14 cellular contexts compared by ENCODE assay signal in genomic region chr1:53108646-53109580, GRCh38. TPM values are rescaled to one million over a fixed set of nuclear protein-coding genes. Genes with fewer than 3 reads are reported as not detected.
DNase-seq lines count a peak whose midpoint lies in the region; ATAC-seq and TF ChIP-seq lines count a peak whose summit lies in the region.
"Had no signal": no experiment of that assay in that cellular context is flagged by ENCODE, and none has a peak within 500 bp of the region (broad histone marks: within the 10 kb centered on the region; RNA-seq: fewer than 3 reads in every experiment).

No MANE protein-coding gene starts in this region.

- POLR2A ChIA-PET in HEK293 (lab: Yijun Ruan, JAX): interaction anchor here (1.3 kb wide), 1 partner anchor 37 kb away, joined by 3 read pairs; no protein-coding TSS in a partner anchor
- POLR2A ChIA-PET in activated CD8-positive, alpha-beta T cell treated with anti-CD3 and anti-CD28 coated beads, Interleukin-2, amount 10 ng/mL, durations not matched to agents 7 days and 5 days (lab: Charles Lee): interaction anchor here (0.6 kb wide), 1 partner anchor 87 kb away, joined by 3 read pairs; no protein-coding TSS in a partner anchor

- TF ChIP-seq CTCF in HEK293 (tag by site-specific recombination; IDR thresholded peaks at IDR 0.05) (no peak), chondrocyte (IDR thresholded peaks at IDR 0.05) (no peak), osteoblast (IDR thresholded peaks at IDR 0.05; ENCODE audit: extremely low read depth, low read depth, low read length) (no peak)

- H3K4me2 ChIP-seq in osteoblast (ENCODE audit: insufficient read depth, low read length): peak overlapping the region; percentile 22

- peaks cover 18% of the 10 kb centered on the region for H3K9me3 Mint-ChIP-seq in chondrocyte (ENCODE audit: low read depth)
- H3K9me3 Mint-ChIP-seq in activated CD8-positive, alpha-beta T cell treated with anti-CD3 and anti-CD28 coated beads, Interleukin-2, amount 10 ng/mL, durations not matched to agents 7 days and 5 days (ENCODE audit: insufficient read depth): no peaks in the 10 kb centered on the region
- H3K9me3 Mint-ChIP-seq: activated CD4-positive, alpha-beta memory T cell treated with anti-CD3 and anti-CD28 coated beads, Interleukin-2, amount 10 ng/mL, durations not matched to agents 7 days and 5 days; T-helper 1 cell treated with Interleukin-12 subunit alpha and Interleukin-12 subunit beta and Interleukin-4 antibody, amounts not matched to agents 30 μg/mL and 1 μg/mL, for 36 hours had no signal

- peak overlapping the region; percentile 82 for H3K27ac Mint-ChIP-seq in chondrocyte (ENCODE audit: unreplicated experiment)
- no peak overlapping the region for H3K27ac Mint-ChIP-seq in activated CD8-positive, alpha-beta T cell treated with anti-CD3 and anti-CD28 coated beads, Interleukin-2, amount 10 ng/mL, durations not matched to agents 7 days and 5 days
- H3K27ac Mint-ChIP-seq: activated CD4-positive, alpha-beta memory T cell treated with anti-CD3 and anti-CD28 coated beads, Interleukin-2, amount 10 ng/mL, durations not matched to agents 7 days and 5 days; CD4-positive, CD25-positive, alpha-beta regulatory T cell had no signal

- no peaks in the 10 kb centered on the region for H3K27me3 ChIP-seq in osteoblast (ENCODE audit: insufficient read depth, low read length)

- H4K20me1 ChIP-seq in osteoblast (ENCODE audit: insufficient read depth, low read length): no peaks in the 10 kb centered on the region

- no peaks in the 10 kb centered on the region for H3K79me2 ChIP-seq in osteoblast (ENCODE audit: insufficient read depth, low read length)

- no peaks in the 10 kb centered on the region for H3K36me3 ChIP-seq in HEK293 (ENCODE audit: control insufficient read depth in 2 of 2, insufficient read depth in 1 of 2, low read length in 2 of 2)
- no peaks in the 10 kb centered on the region for H3K36me3 ChIP-seq in osteoblast (ENCODE audit: insufficient read depth, low read length)

- H3K4me1 ChIP-seq in HEK293 (ENCODE audit: control insufficient read depth, insufficient read depth, low read length) (peaks cover 8% of the 10 kb centered on the region), osteoblast (ENCODE audit: insufficient read depth, low read length) (peaks cover 24% of the 10 kb centered on the region)

- CTCF ChIA-PET in HEK293 (lab: Yijun Ruan, JAX): interaction anchor here (0.8 kb wide), 1 partner anchor 73 kb away, joined by 3 read pairs; no protein-coding TSS in a partner anchor
- CTCF ChIA-PET in activated CD8-positive, alpha-beta T cell treated with anti-CD3 and anti-CD28 coated beads, Interleukin-2, amount 10 ng/mL, durations not matched to agents 7 days and 5 days (lab: Charles Lee): no interaction called here

- peaks cover 15% of the 10 kb centered on the region for H3K36me3 Mint-ChIP-seq in chondrocyte (ENCODE audit: low read depth)
- no peaks in the 10 kb centered on the region for H3K36me3 Mint-ChIP-seq in activated CD8-positive, alpha-beta T cell treated with anti-CD3 and anti-CD28 coated beads, Interleukin-2, amount 10 ng/mL, durations not matched to agents 7 days and 5 days (ENCODE audit: low read depth)
- H3K36me3 Mint-ChIP-seq: CD4-positive, CD25-positive, alpha-beta regulatory T cell had no signal

- H3K4me3 ChIP-seq in HEK293 (ENCODE audit: low read depth, low read length): no peak overlapping the region
- H3K4me3 ChIP-seq in osteoblast (ENCODE audit: insufficient read depth, low read length): no peak overlapping the region

- DNase-seq in AG08395 (ENCODE audit: low spot score) (peak; percentile 43), chondrocyte (ENCODE audit: low spot score) (no peak), osteoblast (ENCODE audit: insufficient read length, low spot score, missing footprints) (peak; percentile 96), NCI-H2107 treated with DMSO at 0.1 percent for 48 hours (lab: John Stamatoyannopoulos, UW; ENCODE audit: unreplicated experiment) (no peak)
- no peak for DNase-seq in activated CD8-positive, alpha-beta T cell treated with anti-CD3 and anti-CD28 coated beads, Interleukin-2, amount 10 ng/mL, durations not matched to agents 7 days and 5 days
- DNase-seq: activated CD4-positive, alpha-beta memory T cell treated with anti-CD3 and anti-CD28 coated beads, Interleukin-2, amount 10 ng/mL, durations not matched to agents 7 days and 5 days; CD4-positive, CD25-positive, alpha-beta regulatory T cell; dermis blood vessel endothelial cell had no signal

- H2AFZ ChIP-seq in osteoblast (ENCODE audit: low read length): no peak overlapping the region

- H3K4me3 Mint-ChIP-seq in chondrocyte (ENCODE audit: unreplicated experiment): no peak overlapping the region
- H3K4me3 Mint-ChIP-seq in activated CD8-positive, alpha-beta T cell treated with anti-CD3 and anti-CD28 coated beads, Interleukin-2, amount 10 ng/mL, durations not matched to agents 7 days and 5 days: no peak overlapping the region
- H3K4me3 Mint-ChIP-seq: activated CD4-positive, alpha-beta memory T cell treated with anti-CD3 and anti-CD28 coated beads, Interleukin-2, amount 10 ng/mL, durations not matched to agents 7 days and 5 days; CD4-positive, CD25-positive, alpha-beta regulatory T cell; T-helper 1 cell treated with Interleukin-12 subunit alpha and Interleukin-12 subunit beta and Interleukin-4 antibody, amounts not matched to agents 30 μg/mL and 1 μg/mL, for 36 hours had no signal

- H3K4me1 Mint-ChIP-seq in chondrocyte (ENCODE audit: low read depth): peaks cover 58% of the 10 kb centered on the region
- peaks cover 11% of the 10 kb centered on the region for H3K4me1 Mint-ChIP-seq in activated CD8-positive, alpha-beta T cell treated with anti-CD3 and anti-CD28 coated beads, Interleukin-2, amount 10 ng/mL, durations not matched to agents 7 days and 5 days (ENCODE audit: low read depth)

- no peaks in the 10 kb centered on the region for H3K27me3 Mint-ChIP-seq in chondrocyte (ENCODE audit: low read depth)
- H3K27me3 Mint-ChIP-seq in activated CD8-positive, alpha-beta T cell treated with anti-CD3 and anti-CD28 coated beads, Interleukin-2, amount 10 ng/mL, durations not matched to agents 7 days and 5 days (ENCODE audit: low read depth): peaks cover 4% of the 10 kb centered on the region
- H3K27me3 Mint-ChIP-seq: CD4-positive, CD25-positive, alpha-beta regulatory T cell had no signal

- H3K9me3 ChIP-seq in HEK293 (ENCODE audit: control insufficient read depth, insufficient read depth, low read depth, low read length): no peaks in the 10 kb centered on the region
- H3K9me3 ChIP-seq in osteoblast (ENCODE audit: low read depth, low read length): peaks cover 18% of the 10 kb centered on the region

- no peak for ATAC-seq in GM21825 (IDR thresholded peaks at IDR 0.05; ENCODE audit: unreplicated experiment)
- no peak for ATAC-seq in GM21723 (IDR thresholded peaks at IDR 0.05; ENCODE audit: unreplicated experiment)
- ATAC-seq in activated CD8-positive, alpha-beta T cell treated with anti-CD3 and anti-CD28 coated beads, Interleukin-2, amount 10 ng/mL, durations not matched to agents 7 days and 5 days: no peak

- H3K27ac ChIP-seq in HEK293 (ENCODE audit: extremely low read depth, low read depth, low read length) (peak overlapping the region; percentile 38; the same call in 1 of the 2 replicates), osteoblast (ENCODE audit: low read depth, low read length) (peak overlapping the region; percentile 73)

TF ChIP-seq in HEK293, 187 proteins besides CTCF, POLR2A, EP300 and RAD21 (continues in another document):
- TF ChIP-seq GLIS1 (tag by site-specific recombination; IDR thresholded peaks at IDR 0.05): peak; percentile 76
- no peak for TF ChIP-seq ZNF211 (tag by site-specific recombination; IDR thresholded peaks at IDR 0.05; ENCODE audit: low read depth)
- TF ChIP-seq ZNF10 (tag by site-specific recombination; IDR thresholded peaks at IDR 0.05): peak; percentile 54; the same call in 1 of the 2 replicates
- TF ChIP-seq ZFHX2 (tag by site-specific recombination; conservative IDR thresholded peaks at IDR 0.05): no peak
- TF ChIP-seq ZNF488 (tag by site-specific recombination; IDR thresholded peaks at IDR 0.05): no peak

RNA-seq across cellular contexts. Expression of gene SLC1A7, which starts 33.5 kb away (rescaled TPM):
- total RNA-seq in chondrocyte (not detected in 3 replicates), osteoblast (under 0.01 and 0.36 TPM in 2 replicates)
- not detected for total RNA-seq in activated CD8-positive, alpha-beta T cell treated with anti-CD3 and anti-CD28 coated beads, Interleukin-2, amount 10 ng/mL, durations not matched to agents 7 days and 5 days
- total RNA-seq: activated CD4-positive, alpha-beta memory T cell treated with anti-CD3 and anti-CD28 coated beads, Interleukin-2, amount 10 ng/mL, durations not matched to agents 7 days and 5 days; CD4-positive, CD25-positive, alpha-beta regulatory T cell; dermis blood vessel endothelial cell; lower leg skin; OCI-LY7 had no signal

RNA-seq across cellular contexts. Expression of gene PODN, which starts 46.9 kb away (rescaled TPM):
- total RNA-seq in chondrocyte: 4.1 to 9.3 TPM (median 9.2 TPM) in 3 replicates
- total RNA-seq in osteoblast: 43.3 and 52.8 TPM in 2 replicates
- total RNA-seq in activated CD8-positive, alpha-beta T cell treated with anti-CD3 and anti-CD28 coated beads, Interleukin-2, amount 10 ng/mL, durations not matched to agents 7 days and 5 days: not detected
- total RNA-seq: activated CD4-positive, alpha-beta memory T cell treated with anti-CD3 and anti-CD28 coated beads, Interleukin-2, amount 10 ng/mL, durations not matched to agents 7 days and 5 days; CD4-positive, CD25-positive, alpha-beta regulatory T cell; dermis blood vessel endothelial cell; OCI-LY7 had no signal

Comparison
In these comparisons a context has a peak if more than half of its experiments do, and no peak if none do; other contexts are left out.
1. DNase-seq: peak in AG08395 (single experiment) and osteoblast (single experiment); none in chondrocyte (single experiment), activated CD8-positive, alpha-beta T cell treated with anti-CD3 and anti-CD28 coated beads, Interleukin-2, amount 10 ng/mL, durations not matched to agents 7 days and 5 days (single experiment) and NCI-H2107 treated with DMSO at 0.1 percent for 48 hours (single experiment).